ENCODE assay signal across 7 cellular contexts in the genomic region with DNA sequence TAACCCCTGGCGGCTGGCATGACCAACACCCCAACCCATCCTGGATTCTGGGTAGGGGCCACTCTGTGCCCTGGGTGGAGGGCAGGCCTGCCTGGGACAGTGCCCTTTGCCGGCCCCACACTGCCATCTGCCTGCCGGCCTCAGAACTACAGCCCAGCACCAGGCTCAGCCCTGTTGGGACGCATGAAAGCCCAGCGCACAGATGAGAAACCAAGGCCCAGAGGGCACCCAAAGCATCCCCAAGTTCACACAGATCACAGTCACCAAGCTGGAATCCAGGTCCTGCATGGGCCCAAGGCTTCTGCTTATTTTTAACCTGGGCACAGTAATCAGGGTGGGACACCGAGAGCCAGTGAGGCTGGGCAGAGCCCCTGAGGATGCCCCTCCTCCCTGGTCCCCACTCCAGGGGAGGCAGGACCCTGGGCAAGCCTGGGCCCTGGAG. TPM values are rescaled to one million over a fixed set of nuclear protein-coding genes. Genes with fewer than 3 reads are reported as not detected.
DNase-seq lines count a peak whose midpoint lies in the region; ATAC-seq and TF ChIP-seq lines count a peak whose summit lies in the region.

No MANE protein-coding gene starts in this region.

- peaks cover 33% of the 10 kb centered on the region for H3K36me3 ChIP-seq in NT2/D1 (ENCODE audit: insufficient read depth, insufficient read length, low read length)

- peaks cover 14% of the 10 kb centered on the region for H3K9me3 Mint-ChIP-seq in activated T-cell treated with anti-CD3 and anti-CD28 coated beads, Interleukin-2, amount 50 U/mL, for 24 hours
- H3K9me3 Mint-ChIP-seq in neural crest cell, result peaks cover 8% of the 10 kb centered on the region

- H3K4me1 ChIP-seq in NT2/D1 (ENCODE audit: insufficient read depth, insufficient read length), result peaks cover 29% of the 10 kb centered on the region

- H3K9me3 ChIP-seq in NT2/D1 (ENCODE audit: insufficient read depth, low read length), result peaks cover 19% of the 10 kb centered on the region

- peak; percentile 65 for ATAC-seq in HG02571 (IDR thresholded peaks at IDR 0.05; ENCODE audit: unreplicated experiment)

- H3K9ac ChIP-seq in NT2/D1 (ENCODE audit: insufficient read length, low read depth), result peak overlapping the region; percentile 32

- TF ChIP-seq CTCF in GM12865 (IDR thresholded peaks at IDR 0.05; ENCODE audit: insufficient read depth, low read depth, low read length, missing control alignments) (peak; percentile 94), neural crest cell (conservative IDR thresholded peaks at IDR 0.05) (peak; percentile 87)

- H3K27me3 Mint-ChIP-seq in activated T-cell treated with anti-CD3 and anti-CD28 coated beads, Interleukin-2, amount 50 U/mL, for 24 hours, result no peaks in the 10 kb centered on the region
- peaks cover 34% of the 10 kb centered on the region for H3K27me3 Mint-ChIP-seq in neural crest cell (ENCODE audit: low read depth)

- H3K4me3 ChIP-seq in GM12865 (ENCODE audit: low read depth, low read length) (no peak overlapping the region), NT2/D1 (ENCODE audit: insufficient read length, low read depth) (no peak overlapping the region)

- no peaks in the 10 kb centered on the region for H3K27me3 ChIP-seq in NT2/D1 (ENCODE audit: insufficient read depth, insufficient read length)

- DNase-seq in GM12865 (ENCODE audit: low read depth) (peak; percentile 61), NT2/D1 (ENCODE audit: low read depth, low spot score) (peak; percentile 25), fibroblast of gingiva (ENCODE audit: low read depth) (peak; percentile 26), neural crest cell (ENCODE audit: low read depth, low spot score) (peak; percentile 74), stromal cell of bone marrow (ENCODE audit: low read depth) (peak; percentile 22)
- DNase-seq in activated T-cell treated with anti-CD3 and anti-CD28 coated beads, Interleukin-2, amount 50 U/mL, for 24 hours, result peak; percentile 83

- H3K27ac Mint-ChIP-seq in activated T-cell treated with anti-CD3 and anti-CD28 coated beads, Interleukin-2, amount 50 U/mL, for 24 hours, result no peak overlapping the region
- H3K27ac Mint-ChIP-seq in neural crest cell (ENCODE audit: unreplicated experiment), result no peak overlapping the region

- H3K36me3 Mint-ChIP-seq in activated T-cell treated with anti-CD3 and anti-CD28 coated beads, Interleukin-2, amount 50 U/mL, for 24 hours (ENCODE audit: low read depth), result peaks cover 31% of the 10 kb centered on the region
- H3K36me3 Mint-ChIP-seq in neural crest cell (ENCODE audit: low read depth), result peaks cover 21% of the 10 kb centered on the region

- H3K4me3 Mint-ChIP-seq in activated T-cell treated with anti-CD3 and anti-CD28 coated beads, Interleukin-2, amount 50 U/mL, for 24 hours, result no peak overlapping the region
- H3K4me3 Mint-ChIP-seq in neural crest cell, result peak overlapping the region; percentile 49

- no peaks in the 10 kb centered on the region for H3K4me1 Mint-ChIP-seq in activated T-cell treated with anti-CD3 and anti-CD28 coated beads, Interleukin-2, amount 50 U/mL, for 24 hours (ENCODE audit: low read depth)
- H3K4me1 Mint-ChIP-seq in neural crest cell, result peaks cover 25% of the 10 kb centered on the region

RNA-seq across cellular contexts. Expression of a gene that starts 26.2 kb away (rescaled TPM):
- total RNA-seq in neural crest cell, result 2.1 and 2.8 TPM in 2 replicates

Comparison
In these comparisons a context has a peak if more than half of its experiments do, and no peak if none do; other contexts are left out.
1. DNase-seq: peak in every context shown above with its lines; median percentile 83 in activated T-cell treated with anti-CD3 and anti-CD28 coated beads, Interleukin-2, amount 50 U/mL, for 24 hours; 74 in neural crest cell; 61 in GM12865; 26 in fibroblast of gingiva; 25 in NT2/D1; 22 in stromal cell of bone marrow.